In the genomic region with DNA sequence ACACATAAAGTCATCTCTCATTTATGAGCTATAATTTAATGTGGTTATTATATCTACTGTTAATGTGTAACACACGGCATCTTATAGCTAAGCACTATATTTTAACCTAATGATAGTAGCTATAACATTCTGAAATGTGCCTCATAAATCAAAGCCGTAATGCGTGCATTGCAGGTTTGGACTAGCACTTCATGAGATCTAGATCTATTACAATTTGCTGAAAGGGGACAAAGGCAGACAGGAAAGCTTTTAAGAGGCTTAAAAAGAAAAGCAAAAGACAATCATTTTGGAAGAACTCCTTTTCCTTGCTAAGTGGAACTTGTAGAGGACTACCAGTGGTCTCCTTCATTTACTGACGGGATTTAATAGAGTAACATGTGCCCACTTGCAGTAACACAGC, we compare ENCODE assay signal across 20 cellular contexts.
DNase-seq lines count a peak whose midpoint lies in the region; TF ChIP-seq lines count a peak whose summit lies in the region.
"Had no signal": no experiment of that assay in that cellular context is flagged by ENCODE, and none has a peak within 500 bp of the region (broad histone marks: within the 10 kb centered on the region; RNA-seq: fewer than 3 reads in every experiment).

No MANE protein-coding gene starts in this region.

- no peak overlapping the region for H3K27ac Mint-ChIP-seq in T-helper 2 cell treated with Interferon-gamma antibody and Interleukin-4, amounts not matched to agents 5 μg/mL and 100 μg/mL, for 36 hours
- H3K27ac Mint-ChIP-seq: CD4-positive, alpha-beta T cell; H9 had no signal

- H3K27me3 Mint-ChIP-seq in T-helper 2 cell treated with Interferon-gamma antibody and Interleukin-4, amounts not matched to agents 5 μg/mL and 100 μg/mL, for 36 hours (ENCODE audit: low read depth): no peaks in the 10 kb centered on the region
- H3K27me3 Mint-ChIP-seq: CD4-positive, alpha-beta T cell had no signal

- DNase-seq in HEK293T (ENCODE audit: extremely low spot score) (peak; percentile 16), NCI-H1436 treated with DMSO at 0.1 percent for 48 hours (lab: John Stamatoyannopoulos, UW) (peak; percentile 45), NCI-H82 (lab: John Stamatoyannopoulos, UW) (peak; percentile 60), kidney glomerular epithelial cell (lab: John Stamatoyannopoulos, UW) (no peak), NCI-H446 (lab: John Stamatoyannopoulos, UW) (no peak), NCI-H774 (lab: John Stamatoyannopoulos, UW) (no peak)
- DNase-seq in T-helper 2 cell treated with Interferon-gamma antibody and Interleukin-4, amounts not matched to agents 5 μg/mL and 100 μg/mL, for 36 hours (ENCODE audit: low spot score): no peak
- DNase-seq: ACHN; CD4-positive, alpha-beta T cell; COR-L47; DMS 273 treated with DMSO at 0.1 percent for 48 hours; DND-41; GM23248; H9; KG1; NCI-H1092 treated with DMSO at 0.1 percent for 48 hours; NCI-H1694 treated with DMSO at 0.1 percent for 48 hours; PC-9; SHP77 treated with DMSO at 0.1 percent for 48 hours; SK-N-SH had no signal

- H3K36me3 Mint-ChIP-seq in T-helper 2 cell treated with Interferon-gamma antibody and Interleukin-4, amounts not matched to agents 5 μg/mL and 100 μg/mL, for 36 hours (ENCODE audit: low read depth): peaks cover 42% of the 10 kb centered on the region

- CTCF ChIA-PET in HEK293T (lab: Yijun Ruan, JAX): no interaction called here

- peaks cover 2% of the 10 kb centered on the region for H3K4me1 Mint-ChIP-seq in T-helper 2 cell treated with Interferon-gamma antibody and Interleukin-4, amounts not matched to agents 5 μg/mL and 100 μg/mL, for 36 hours (ENCODE audit: low read depth)
- H3K4me1 Mint-ChIP-seq: H9 had no signal

- POLR2A ChIA-PET in HEK293T (lab: Yijun Ruan, JAX): no interaction called here

- peaks cover 3% of the 10 kb centered on the region for H3K9me3 Mint-ChIP-seq in T-helper 2 cell treated with Interferon-gamma antibody and Interleukin-4, amounts not matched to agents 5 μg/mL and 100 μg/mL, for 36 hours

- H3K4me3 Mint-ChIP-seq in T-helper 2 cell treated with Interferon-gamma antibody and Interleukin-4, amounts not matched to agents 5 μg/mL and 100 μg/mL, for 36 hours: no peak overlapping the region
- H3K4me3 Mint-ChIP-seq: CD4-positive, alpha-beta T cell; H9 had no signal

TF ChIP-seq in HEK293T, 16 proteins besides CTCF, POLR2A, EP300 and RAD21:
- TF ChIP-seq CTBP1 (IDR thresholded peaks at IDR 0.05; ENCODE audit: borderline replicate concordance): no peak
- TF ChIP-seq FOXK2 (IDR thresholded peaks at IDR 0.05): no peak
- TF ChIP-seq, protein P1, sequence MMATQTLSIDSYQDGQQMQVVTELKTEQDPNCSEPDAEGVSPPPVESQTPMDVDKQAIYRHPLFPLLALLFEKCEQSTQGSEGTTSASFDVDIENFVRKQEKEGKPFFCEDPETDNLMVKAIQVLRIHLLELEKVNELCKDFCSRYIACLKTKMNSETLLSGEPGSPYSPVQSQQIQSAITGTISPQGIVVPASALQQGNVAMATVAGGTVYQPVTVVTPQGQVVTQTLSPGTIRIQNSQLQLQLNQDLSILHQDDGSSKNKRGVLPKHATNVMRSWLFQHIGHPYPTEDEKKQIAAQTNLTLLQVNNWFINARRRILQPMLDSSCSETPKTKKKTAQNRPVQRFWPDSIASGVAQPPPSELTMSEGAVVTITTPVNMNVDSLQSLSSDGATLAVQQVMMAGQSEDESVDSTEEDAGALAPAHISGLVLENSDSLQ (IDR thresholded peaks at IDR 0.05): peak; percentile 86

Comparison
In these comparisons a context has a peak if more than half of its experiments do, and no peak if none do; other contexts are left out.
1. DNase-seq: peak in HEK293T (single experiment), NCI-H1436 treated with DMSO at 0.1 percent for 48 hours (single experiment) and NCI-H82 (single experiment); none in kidney glomerular epithelial cell (single experiment), NCI-H446 (0 of 2), T-helper 2 cell treated with Interferon-gamma antibody and Interleukin-4, amounts not matched to agents 5 μg/mL and 100 μg/mL, for 36 hours (single experiment) and NCI-H774 (single experiment).